ENCODE assay signal across 1 cellular context in genomic region chr1:8018492-8019228, GRCh38.
TF ChIP-seq lines count a peak whose summit lies in the region.

No MANE protein-coding gene starts in this region.

TF ChIP-seq in IMR-90, 13 proteins besides CTCF, POLR2A, EP300 and RAD21:
- TF ChIP-seq RCOR1 (IDR thresholded peaks at IDR 0.05; ENCODE audit: insufficient replicate concordance, low read length) (no peak), CHD1 (IDR thresholded peaks at IDR 0.05; ENCODE audit: low read depth, low read length) (0 out of 2 replicates have a peak, but pooled peaks have one; percentile 50)
